Comparison of ENCODE assay signal across 1 cellular context in the genomic region with DNA sequence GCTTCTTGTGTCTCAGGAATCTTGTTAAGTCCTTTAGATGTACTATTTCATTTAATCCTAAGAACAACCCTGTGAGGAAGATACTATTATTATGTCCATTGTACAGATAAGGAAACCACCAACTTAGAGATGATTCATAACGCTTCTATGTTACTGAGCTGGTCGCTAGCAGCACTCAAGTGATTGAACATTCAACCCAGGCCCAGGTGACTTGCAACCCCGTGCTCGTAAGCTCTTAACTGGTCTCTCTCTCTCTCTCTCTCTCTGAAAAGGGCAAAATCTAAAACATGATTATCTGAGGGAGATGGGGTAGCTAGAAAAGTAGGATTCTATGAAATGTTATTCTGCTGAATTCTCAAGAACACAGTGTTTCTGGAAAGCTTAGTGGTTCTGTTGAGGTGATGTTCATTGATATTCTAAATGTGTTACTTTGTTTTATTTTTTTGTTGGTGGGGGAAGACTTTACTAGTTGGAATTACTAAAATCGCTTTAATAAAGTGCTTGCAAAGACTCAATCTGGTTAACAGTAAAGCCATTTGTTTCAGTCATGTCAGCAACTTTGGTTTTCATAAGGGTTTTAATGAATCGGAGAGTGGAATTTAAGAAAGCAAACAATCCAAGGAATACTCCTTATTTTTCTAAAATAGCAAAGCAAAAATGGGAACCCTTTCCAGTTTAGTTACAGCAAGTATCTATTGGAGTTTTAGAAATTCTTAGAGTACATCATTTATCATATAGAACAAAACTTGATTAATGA.
TF ChIP-seq lines count a peak whose summit lies in the region.

No MANE protein-coding gene starts in this region.

TF ChIP-seq in IMR-90, 13 proteins besides CTCF, POLR2A, EP300 and RAD21 (continued from another document):
- TF ChIP-seq MAFK (IDR thresholded peaks at IDR 0.05; ENCODE audit: low read depth, low read length) (peak; percentile 62), CEBPB (IDR thresholded peaks at IDR 0.05; ENCODE audit: low read depth, low read length) (no peak)
